ENCODE assay signal across 1 cellular context in genomic region chr1:237206065-237206414, GRCh38.
TF ChIP-seq lines count a peak whose summit lies in the region.

No MANE protein-coding gene starts in this region.

TF ChIP-seq in H1, 55 proteins besides CTCF, POLR2A, EP300 and RAD21 (continued from another document):
- TF ChIP-seq USF2 (IDR thresholded peaks at IDR 0.05; ENCODE audit: low read length) (no peak), RNF2 (IDR thresholded peaks at IDR 0.05; ENCODE audit: borderline replicate concordance, low read depth, low read length, missing control alignments, poor library complexity, severe bottlenecking) (no peak), MAX (IDR thresholded peaks at IDR 0.05) (no peak), ASH2L (IDR thresholded peaks at IDR 0.05; ENCODE audit: low read length) (no peak), CHD7 (IDR thresholded peaks at IDR 0.05; ENCODE audit: insufficient replicate concordance, low read length) (no peak), SP1 (IDR thresholded peaks at IDR 0.05; ENCODE audit: low read depth, low read length) (no peak)
